8 cellular contexts compared by ENCODE assay signal in genomic region chr6:113632220-113632864, GRCh38.
DNase-seq lines count a peak whose midpoint lies in the region; ATAC-seq and TF ChIP-seq lines count a peak whose summit lies in the region.

No MANE protein-coding gene starts in this region.

- peak overlapping the region; percentile 62 for H3K4me2 ChIP-seq in smooth muscle cell

- H3K4me1 ChIP-seq in left ventricle myocardium inferior (peaks cover 48% of the 10 kb centered on the region), smooth muscle cell (ENCODE audit: low read depth) (peaks cover 30% of the 10 kb centered on the region)

- H3K27me3 ChIP-seq in left ventricle myocardium inferior (ENCODE audit: low read depth) (no peaks in the 10 kb centered on the region), smooth muscle cell (ENCODE audit: low read depth) (no peaks in the 10 kb centered on the region)

- peak; percentile 31 for ATAC-seq in GM21528 (IDR thresholded peaks at IDR 0.05; ENCODE audit: low FRiP score, unreplicated experiment)

- no peaks in the 10 kb centered on the region for H3K9me3 ChIP-seq in left ventricle myocardium inferior (replicated peaks)
- H3K9me3 ChIP-seq in smooth muscle cell (replicated peaks; ENCODE audit: low read depth), result no peaks in the 10 kb centered on the region

- intact Hi-C loops in left ventricle myocardium inferior (cut with micrococcal nuclease), result no loop called here

- no peaks in the 10 kb centered on the region for H4K20me1 ChIP-seq in smooth muscle cell (ENCODE audit: low read depth)

- peak overlapping the region; percentile 35 for H2AFZ ChIP-seq in smooth muscle cell (ENCODE audit: low read depth)

- TF ChIP-seq CTCF in left ventricle myocardium inferior (IDR thresholded peaks at IDR 0.05; ENCODE audit: borderline replicate concordance) (no peak), smooth muscle cell (IDR thresholded peaks at IDR 0.05; ENCODE audit: borderline replicate concordance, insufficient read depth, poor library complexity, severe bottlenecking) (no peak)

- H3K9ac ChIP-seq in smooth muscle cell (ENCODE audit: low read depth), result peak overlapping the region; percentile 87

- DNase-seq in ELF-1 (ENCODE audit: low read depth, low spot score) (peak; percentile 19), HT-29 (ENCODE audit: low spot score) (peak; percentile 66), activated T-cell treated with anti-CD3 and anti-CD28 coated beads for 4 hours (peak; percentile 3), left ventricle myocardium inferior (peak; percentile 16), smooth muscle cell (lab: John Stamatoyannopoulos, UW; ENCODE audit: unreplicated experiment) (no peak), COR-L47 (lab: John Stamatoyannopoulos, UW) (no peak), NCI-H2029 treated with DMSO at 0.1 percent for 48 hours (lab: John Stamatoyannopoulos, UW) (no peak)

- H3F3A ChIP-seq in smooth muscle cell (ENCODE audit: low read depth), result peaks cover 15% of the 10 kb centered on the region

- WGBS in smooth muscle cell (ENCODE audit: low lambda C conversion rate), result 0% methylated on average over 8 of the region's 8 CpGs

- H3K36me3 ChIP-seq in left ventricle myocardium inferior, result no peaks in the 10 kb centered on the region
- no peaks in the 10 kb centered on the region for H3K36me3 ChIP-seq in smooth muscle cell (ENCODE audit: low read depth)

- peak overlapping the region; percentile 30 for H3K4me3 ChIP-seq in left ventricle myocardium inferior
- H3K4me3 ChIP-seq in smooth muscle cell, result peak overlapping the region; percentile 38

- H3K27ac ChIP-seq in left ventricle myocardium inferior (replicated peaks), result peak overlapping the region; percentile 50
- H3K27ac ChIP-seq in smooth muscle cell (ENCODE audit: low read depth), result peak overlapping the region; percentile 98

- no peaks in the 10 kb centered on the region for H3K79me2 ChIP-seq in smooth muscle cell (ENCODE audit: low read depth)

Comparison
In these comparisons a context has a peak if more than half of its experiments do, and no peak if none do; other contexts are left out.
1. DNase-seq: peak in ELF-1 (single experiment), HT-29 (single experiment), activated T-cell treated with anti-CD3 and anti-CD28 coated beads for 4 hours (single experiment) and left ventricle myocardium inferior (single experiment); none in smooth muscle cell (single experiment), COR-L47 (single experiment) and NCI-H2029 treated with DMSO at 0.1 percent for 48 hours (single experiment).